In the genomic region with DNA sequence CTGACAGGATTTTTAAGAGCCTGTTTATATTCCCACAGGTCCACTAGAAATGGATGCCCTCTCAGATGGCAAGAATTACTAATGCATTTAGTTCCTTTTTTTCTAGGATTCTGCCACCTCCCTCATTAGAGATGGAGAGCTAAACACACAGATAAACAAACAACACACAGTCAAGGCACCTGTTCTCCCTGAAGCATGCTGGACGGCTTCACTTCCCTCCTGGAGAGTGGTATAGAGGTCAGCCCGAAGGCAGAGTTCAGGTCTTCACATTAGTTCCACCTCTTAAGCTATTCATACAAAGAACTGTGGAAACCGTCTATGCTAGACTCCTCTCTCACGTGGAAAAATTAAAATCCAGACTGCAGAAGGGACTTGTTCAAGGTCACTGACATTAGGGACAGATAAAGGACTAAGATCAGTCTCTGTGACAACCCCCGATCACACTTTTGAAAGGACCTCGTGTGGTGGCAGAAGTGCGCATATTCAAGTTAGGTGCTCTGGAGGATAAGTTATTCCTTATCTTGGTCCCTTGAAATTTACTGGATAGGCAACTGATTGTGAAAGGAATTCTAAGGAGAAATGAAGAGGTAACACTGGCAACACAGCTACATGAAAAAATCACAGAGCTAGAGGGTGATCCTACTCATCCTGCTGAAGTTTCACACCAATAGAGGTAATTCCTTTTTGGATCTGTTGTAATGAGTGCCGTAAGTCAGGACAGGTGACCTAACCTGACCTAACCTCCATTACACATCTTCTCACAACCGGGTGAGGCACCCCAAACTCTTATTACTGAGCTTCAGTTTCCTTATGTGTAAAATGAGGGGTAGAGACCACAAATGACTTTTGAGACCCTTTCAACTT, we compare ENCODE assay signal across 8 cellular contexts.
DNase-seq lines count a peak whose midpoint lies in the region; ATAC-seq and TF ChIP-seq lines count a peak whose summit lies in the region.

No MANE protein-coding gene starts in this region.

- POLR2A ChIA-PET in naive thymus-derived CD8-positive, alpha-beta T cell (lab: Charles Lee): no interaction called here

- no peak overlapping the region for H3K27ac ChIP-seq in right atrium auricular region

- H3K36me3 ChIP-seq in right atrium auricular region: no peaks in the 10 kb centered on the region

- no peaks in the 10 kb centered on the region for H3K9me3 ChIP-seq in right atrium auricular region

- no peaks in the 10 kb centered on the region for H3K36me3 Mint-ChIP-seq in activated T-helper 17 cell treated with anti-CD3 and anti-CD28 coated beads, Interleukin-2, amount 50 U/mL, for 72 hours (ENCODE audit: low read depth)
- H3K36me3 Mint-ChIP-seq in naive thymus-derived CD8-positive, alpha-beta T cell: no peaks in the 10 kb centered on the region

- H3K27me3 Mint-ChIP-seq in activated T-helper 17 cell treated with anti-CD3 and anti-CD28 coated beads, Interleukin-2, amount 50 U/mL, for 72 hours: peaks cover 4% of the 10 kb centered on the region
- peaks cover 0 to 3% (median 0%) of the 10 kb centered on the region in 5 donors for H3K27me3 Mint-ChIP-seq in naive thymus-derived CD8-positive, alpha-beta T cell

- peaks cover 19% of the 10 kb centered on the region for H3K4me1 Mint-ChIP-seq in activated T-helper 17 cell treated with anti-CD3 and anti-CD28 coated beads, Interleukin-2, amount 50 U/mL, for 72 hours
- no peaks in the 10 kb centered on the region for H3K4me1 Mint-ChIP-seq in naive thymus-derived CD8-positive, alpha-beta T cell

- in situ Hi-C loops in GM13977 (cut with MboI; ENCODE audit: low pct_unique_long_range_greater_than_20kb, low sequenced_read_pairs, unreplicated experiment): no loop called here

- H3K27ac Mint-ChIP-seq in activated T-helper 17 cell treated with anti-CD3 and anti-CD28 coated beads, Interleukin-2, amount 50 U/mL, for 72 hours: peak overlapping the region; percentile 42
- H3K27ac Mint-ChIP-seq in naive thymus-derived CD8-positive, alpha-beta T cell: no peak overlapping the region

- no peak for TF ChIP-seq CTCF in GM13977 (IDR thresholded peaks at IDR 0.05; ENCODE audit: extremely low read depth, insufficient read depth, missing control alignments)
- no peak for TF ChIP-seq CTCF in right atrium auricular region (IDR thresholded peaks at IDR 0.05)

- DNase-seq in GM13977 (ENCODE audit: low spot score) (peak; percentile 39), right atrium auricular region (ENCODE audit: low spot score) (no peak), NCI-H524 treated with DMSO at 0.1 percent for 48 hours (lab: John Stamatoyannopoulos, UW) (no peak), GF-D8 (lab: John Stamatoyannopoulos, UW) (no peak)
- DNase-seq in naive thymus-derived CD8-positive, alpha-beta T cell: no peak

- H3K9me3 Mint-ChIP-seq in activated T-helper 17 cell treated with anti-CD3 and anti-CD28 coated beads, Interleukin-2, amount 50 U/mL, for 72 hours: no peaks in the 10 kb centered on the region
- H3K9me3 Mint-ChIP-seq in naive thymus-derived CD8-positive, alpha-beta T cell: no peaks in the 10 kb centered on the region

- H3K4me1 ChIP-seq in right atrium auricular region: peaks cover 0 to 44% of the 10 kb centered on the region in 2 donors

- peak; percentile 50 for ATAC-seq in GM19438 (IDR thresholded peaks at IDR 0.05; ENCODE audit: low read depth, unreplicated experiment)
- ATAC-seq in HG03095 (IDR thresholded peaks at IDR 0.05; ENCODE audit: unreplicated experiment): peak; percentile 36
- peak; percentile 75 for ATAC-seq in activated T-helper 17 cell treated with anti-CD3 and anti-CD28 coated beads, Interleukin-2, amount 50 U/mL, for 72 hours (replicated peaks)
- no peak for ATAC-seq in naive thymus-derived CD8-positive, alpha-beta T cell

- no peak overlapping the region for H3K4me3 ChIP-seq in right atrium auricular region

- H3K27me3 ChIP-seq in right atrium auricular region: no peaks in the 10 kb centered on the region

- H3K4me3 Mint-ChIP-seq in activated T-helper 17 cell treated with anti-CD3 and anti-CD28 coated beads, Interleukin-2, amount 50 U/mL, for 72 hours: peak overlapping the region; percentile 28
- no peak overlapping the region for H3K4me3 Mint-ChIP-seq in naive thymus-derived CD8-positive, alpha-beta T cell

Comparison
In these comparisons a context has a peak if more than half of its experiments do, and no peak if none do; other contexts are left out.
1. ATAC-seq: peak in GM19438 (single experiment), HG03095 (single experiment) and activated T-helper 17 cell treated with anti-CD3 and anti-CD28 coated beads, Interleukin-2, amount 50 U/mL, for 72 hours (single experiment); none in naive thymus-derived CD8-positive, alpha-beta T cell (0 of 2).